Comparison of ENCODE assay signal across 2 cellular contexts in the genomic region with DNA sequence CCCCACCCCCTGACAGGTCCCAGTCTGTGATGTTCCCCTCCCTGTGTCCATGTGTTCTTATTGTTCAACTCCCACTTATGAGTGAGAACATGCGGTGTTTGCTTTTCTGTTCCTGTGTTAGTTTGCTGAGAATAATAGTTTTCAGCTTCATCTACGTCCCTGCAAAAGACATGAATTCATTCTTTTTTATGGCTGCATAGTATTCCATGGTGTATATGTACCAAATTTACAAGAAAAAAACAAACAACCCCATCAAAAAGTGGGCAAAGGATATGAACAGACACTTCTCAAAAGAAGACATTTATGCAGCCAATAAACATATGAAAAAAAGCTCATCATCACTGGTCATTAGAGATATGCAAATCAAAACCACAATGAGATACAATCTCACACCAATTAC.
A peak's percentile ranks its signal among the peaks of the same experiment; 100 is the strongest.
TF ChIP-seq lines count a peak whose summit lies in the region.
"Not testable (repeated sequence)": the region's sequence is repeated elsewhere in the genome, so short reads cannot be mapped to it uniquely, and the experiment has no call there.

No MANE protein-coding gene starts in this region.

- not testable (repeated sequence) for H3K4me3 ChIP-seq in HEK293 (ENCODE audit: low read depth, low read length)

- not testable (repeated sequence) for H3K27ac ChIP-seq in HEK293 (ENCODE audit: extremely low read depth, low read depth, low read length)
- peak overlapping the region; percentile 86 for H3K27ac ChIP-seq in VCaP

- CTCF ChIA-PET in HEK293 (lab: Yijun Ruan, JAX) = interaction anchor here (0.7 kb wide), 1 partner anchor 360 kb away, joined by 4 read pairs; no protein-coding TSS in a partner anchor

- TF ChIP-seq CTCF in HEK293 (tag by site-specific recombination; IDR thresholded peaks at IDR 0.05); VCaP (conservative IDR thresholded peaks at IDR 0.05): not testable (repeated sequence)

- H3K9me3 ChIP-seq in HEK293 (ENCODE audit: control insufficient read depth, insufficient read depth, low read depth, low read length) = not testable (repeated sequence)

- not testable (repeated sequence) for H3K36me3 ChIP-seq in HEK293 (ENCODE audit: control insufficient read depth in 2 of 2, insufficient read depth in 1 of 2, low read length in 2 of 2)

- POLR2A ChIA-PET in HEK293 (lab: Yijun Ruan, JAX) = not testable (repeated sequence)

- peaks cover 16% of the 10 kb centered on the region for H3K4me1 ChIP-seq in HEK293 (ENCODE audit: control insufficient read depth, insufficient read depth, low read length)

TF ChIP-seq in HEK293, 187 proteins besides CTCF, POLR2A, EP300 and RAD21:
- TF ChIP-seq, protein P1, sequence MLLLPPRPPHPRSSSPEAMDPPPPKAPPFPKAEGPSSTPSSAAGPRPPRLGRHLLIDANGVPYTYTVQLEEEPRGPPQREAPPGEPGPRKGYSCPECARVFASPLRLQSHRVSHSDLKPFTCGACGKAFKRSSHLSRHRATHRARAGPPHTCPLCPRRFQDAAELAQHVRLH (tag by site-specific recombination; IDR thresholded peaks at IDR 0.05) = peak; percentile 73
- TF ChIP-seq ZNF146 (tag by site-specific recombination; IDR thresholded peaks at IDR 0.05) = peak; percentile 97
TF ChIP-seq in HEK293: peak in this region for 2; not testable (repeated sequence) for 185.
